8 cellular contexts compared by ENCODE assay signal in the genomic region with DNA sequence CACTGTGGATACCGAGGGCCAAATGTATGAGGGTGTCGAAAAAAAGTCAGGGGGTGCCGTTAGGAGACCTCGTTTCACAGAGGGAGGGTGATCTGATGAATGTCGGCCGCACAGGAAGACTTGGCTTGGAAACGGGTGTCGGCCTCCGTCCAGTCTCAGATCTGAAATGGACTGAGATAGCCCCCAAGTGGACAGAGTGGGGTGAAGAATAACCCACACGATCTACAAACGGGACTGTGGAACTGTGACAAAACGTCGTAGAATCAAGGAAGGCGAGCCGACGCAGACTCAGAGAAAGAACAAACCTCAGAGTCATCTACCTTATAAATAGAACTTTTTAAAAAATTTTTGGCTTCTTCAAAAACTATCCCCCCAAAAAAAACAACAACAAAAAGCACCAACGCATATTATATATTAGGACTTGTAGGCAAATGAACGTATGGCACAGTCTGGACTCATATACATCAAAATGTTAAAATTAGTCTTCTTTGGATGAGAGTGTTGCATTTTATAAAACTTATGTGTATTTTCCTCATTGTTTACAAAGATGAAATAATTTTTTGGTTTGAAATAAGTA.
DNase-seq lines count a peak whose midpoint lies in the region; ATAC-seq and TF ChIP-seq lines count a peak whose summit lies in the region.

No MANE protein-coding gene starts in this region.

- H3K4me3 ChIP-seq in RWPE2 (ENCODE audit: severe bottlenecking) = peak overlapping the region; percentile 49
- H3K4me3 ChIP-seq in foreskin fibroblast (ENCODE audit: low read depth in 1 of 2, low read length in 2 of 2) = peak overlapping the region; percentile 77 to 82
- peak overlapping the region; percentile 90 for H3K4me3 ChIP-seq in neural progenitor cell
- peak overlapping the region; percentile 69 to 90 (median 85) for H3K4me3 ChIP-seq in subcutaneous abdominal adipose tissue (ENCODE audit: low read depth in 1 of 5, low read length in 5 of 5)

- no peaks in the 10 kb centered on the region for H3K36me3 ChIP-seq in RWPE2 (ENCODE audit: low read depth)
- H3K36me3 ChIP-seq in neural progenitor cell = no peaks in the 10 kb centered on the region
- H3K36me3 ChIP-seq in subcutaneous abdominal adipose tissue (ENCODE audit: control insufficient read depth in 5 of 5, insufficient read depth in 5 of 5, low read length in 5 of 5) = no peaks in the 10 kb centered on the region

- TF ChIP-seq CTCF in RWPE2 (IDR thresholded peaks at IDR 0.05; ENCODE audit: poor library complexity, severe bottlenecking) (peak; percentile 89), foreskin fibroblast (IDR thresholded peaks at IDR 0.05; ENCODE audit: low read depth, low read length) (peak; percentile 65), neural progenitor cell (IDR thresholded peaks at IDR 0.05) (peak; percentile 66)

- H3K36me3 Mint-ChIP-seq in neural progenitor cell = peaks cover 1% of the 10 kb centered on the region

- H3K9me3 ChIP-seq in RWPE2 (ENCODE audit: severe bottlenecking) (no peaks in the 10 kb centered on the region), neural progenitor cell (ENCODE audit: low read depth) (no peaks in the 10 kb centered on the region), subcutaneous abdominal adipose tissue (ENCODE audit: control insufficient read depth in 5 of 5, low read length in 5 of 5) (no peaks in the 10 kb centered on the region)

- peaks cover 25% of the 10 kb centered on the region for H3K4me1 Mint-ChIP-seq in neural progenitor cell

- H3F3A ChIP-seq in neural progenitor cell (ENCODE audit: low read depth) = peaks cover 3% of the 10 kb centered on the region

- H3K27me3 ChIP-seq in RWPE2 (ENCODE audit: insufficient read depth, poor library complexity, severe bottlenecking) (no peaks in the 10 kb centered on the region), neural progenitor cell (no peaks in the 10 kb centered on the region), subcutaneous abdominal adipose tissue (ENCODE audit: control insufficient read depth in 5 of 5, insufficient read depth in 4 of 5, low read length in 5 of 5) (no peaks in the 10 kb centered on the region)

- H3K27ac ChIP-seq in RWPE2 (ENCODE audit: poor library complexity, severe bottlenecking) (peak overlapping the region; percentile 78), neural progenitor cell (no peak overlapping the region), subcutaneous abdominal adipose tissue (ENCODE audit: low read depth, low read length) (peak overlapping the region; percentile 99)

- peak overlapping the region; percentile 64 for H3K27ac Mint-ChIP-seq in neural progenitor cell

- H2AFZ ChIP-seq in neural progenitor cell (replicated peaks) = peak overlapping the region; percentile 99

- peak overlapping the region; percentile 95 for H3K4me3 Mint-ChIP-seq in neural progenitor cell

- H3K9me3 Mint-ChIP-seq in neural progenitor cell = peaks cover 4% of the 10 kb centered on the region

- H3K79me2 ChIP-seq in neural progenitor cell (ENCODE audit: low read depth) = peaks cover 14% of the 10 kb centered on the region

- H3K9ac ChIP-seq in neural progenitor cell (no peak overlapping the region), subcutaneous abdominal adipose tissue (ENCODE audit: low read length in 5 of 5) (peak overlapping the region; percentile 38 to 99 (median 92))

- peak; percentile 44 for ATAC-seq in GM21786 (IDR thresholded peaks at IDR 0.05; ENCODE audit: unreplicated experiment)
- ATAC-seq in RWPE2 (ENCODE audit: low read depth) = peak; percentile 86

- peak; percentile 37 for DNase-seq in DMS79 treated with DMSO at 0.1 percent for 48 hours (lab: John Stamatoyannopoulos, UW)
- DNase-seq in Kasumi-1 (lab: John Stamatoyannopoulos, UW) = peak; percentile 83 to 89
- peak; percentile 71 for DNase-seq in RWPE2 (ENCODE audit: low spot score)
- DNase-seq in activated effector memory CD4-positive, alpha-beta T cell treated with anti-CD3 and anti-CD28 coated beads, Interleukin-2, amount 50 U/mL, for 16 hours = peak; percentile 82
- DNase-seq in foreskin fibroblast = peak; percentile 88 to 95
- DNase-seq in neural progenitor cell (ENCODE audit: low spot score) = peak; percentile 88

- H3K4me2 ChIP-seq in neural progenitor cell = peak overlapping the region; percentile 87

- peaks cover 6% of the 10 kb centered on the region for H3K4me1 ChIP-seq in RWPE2 (ENCODE audit: insufficient read depth, poor library complexity, severe bottlenecking)
- peaks cover 7% of the 10 kb centered on the region for H3K4me1 ChIP-seq in neural progenitor cell
- peaks cover 0 to 27% (median 20%) of the 10 kb centered on the region in 5 donors for H3K4me1 ChIP-seq in subcutaneous abdominal adipose tissue (ENCODE audit: control insufficient read depth in 5 of 5, insufficient read depth in 5 of 5, low read length in 5 of 5)

- peaks cover 4% of the 10 kb centered on the region for H3K27me3 Mint-ChIP-seq in neural progenitor cell (ENCODE audit: insufficient read depth, low read depth)

- H4K20me1 ChIP-seq in neural progenitor cell (ENCODE audit: low read depth) = no peaks in the 10 kb centered on the region

Comparison
In these comparisons a context has a peak if more than half of its experiments do, and no peak if none do; other contexts are left out.
1. DNase-seq: peak in every context shown above with its lines; median percentile 92 in foreskin fibroblast; 88 in neural progenitor cell; 86 in Kasumi-1; 82 in activated effector memory CD4-positive, alpha-beta T cell treated with anti-CD3 and anti-CD28 coated beads, Interleukin-2, amount 50 U/mL, for 16 hours; 71 in RWPE2; 37 in DMS79 treated with DMSO at 0.1 percent for 48 hours.